ENCODE assay signal across 27 cellular contexts in the genomic region with DNA sequence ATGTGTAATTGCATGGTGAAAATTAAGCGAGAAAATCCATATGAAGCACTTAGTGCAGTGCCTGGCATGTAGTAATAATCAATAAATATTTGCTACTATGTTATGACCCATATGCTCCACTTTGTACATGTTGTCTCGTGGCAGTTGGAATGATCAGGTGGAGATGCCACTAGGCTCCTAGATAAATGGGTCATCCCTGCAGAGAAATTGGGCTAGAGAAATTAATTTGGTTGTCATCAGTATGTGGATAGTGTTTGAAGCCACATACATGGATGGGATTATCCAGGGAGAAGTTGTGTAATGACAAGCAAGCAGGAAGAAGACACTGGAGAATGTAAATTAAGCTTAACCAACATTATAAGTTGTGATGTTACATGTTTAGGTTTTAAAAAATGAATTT.
"Had no signal": no experiment of that assay in that cellular context is flagged by ENCODE, and none has a peak within 500 bp of the region (broad histone marks: within the 10 kb centered on the region; RNA-seq: fewer than 3 reads in every experiment).

No MANE protein-coding gene starts in this region.

- DNase-seq: activated effector memory CD4-positive, alpha-beta T cell treated with anti-CD3 and anti-CD28 coated beads, Interleukin-2, amount 50 U/mL, for 16 hours; activated effector memory CD4-positive, alpha-beta T cell treated with Interleukin-2 at 50 U/mL for 16 hours; activated gamma-delta T cell; activated gamma-delta T cell treated with Interleukin-2 at 50 U/mL for 16 hours; activated naive CD4-positive, alpha-beta T cell; activated naive CD4-positive, alpha-beta T cell treated with anti-CD3 and anti-CD28 coated beads for 36 hours; activated naive CD4-positive, alpha-beta T cell treated with anti-CD3 and anti-CD28 coated beads, Interleukin-2, amount 10 ng/mL, durations not matched to agents 7 days and 5 days; activated naive CD4-positive, alpha-beta T cell treated with anti-CD3 and anti-CD28 coated beads, Interleukin-2, amount 50 U/mL, for 16 hours; activated naive CD4-positive, alpha-beta T cell treated with Interleukin-2 at 50 U/mL for 16 hours; activated naive CD8-positive, alpha-beta T cell treated with anti-CD3 and anti-CD28 coated beads for 36 hours; activated naive CD8-positive, alpha-beta T cell treated with anti-CD3 and anti-CD28 coated beads, Interleukin-2, amount 10 ng/mL, durations not matched to agents 7 days and 5 days; activated naive CD8-positive, alpha-beta T cell treated with anti-CD3 and anti-CD28 coated beads, Interleukin-2, amount 50 U/mL, for 24 hours; activated T-cell treated with anti-CD3 and anti-CD28 coated beads, Interleukin-2, amount 50 U/mL, for 1 hour; activated T-cell treated with anti-CD3 and anti-CD28 coated beads, Interleukin-2, amount 50 U/mL, for 24 hours; activated T-cell treated with anti-CD3 and anti-CD28 coated beads, Interleukin-2, amount 50 U/mL, for 4 hours; activated T-cell treated with anti-CD3 and anti-CD28 coated beads, Interleukin-2, amount 50 U/mL, for 48 hours; activated T-cell treated with anti-CD3 and anti-CD28 coated beads, Interleukin-2, amount 50 U/mL, for 72 hours; adrenal gland; amniotic stem cell; amygdala; anterior cingulate cortex; aorta; body of pancreas; brain microvascular endothelial cell; central memory CD4-positive, alpha-beta T cell had no signal

- ATAC-seq: activated naive CD4-positive, alpha-beta T cell treated with anti-CD3 and anti-CD28 coated beads, Interleukin-2, amount 50 U/mL, for 72 hours; activated naive CD8-positive, alpha-beta T cell treated with anti-CD3 and anti-CD28 coated beads, Interleukin-2, amount 50 U/mL, for 24 hours; activated T-cell treated with anti-CD3 and anti-CD28 coated beads, Interleukin-2, amount 50 U/mL, for 4 hours; activated T-cell treated with anti-CD3 and anti-CD28 coated beads, Interleukin-2, amount 50 U/mL, for 72 hours; activated T-helper 17 cell treated with anti-CD3 and anti-CD28 coated beads, Interleukin-2, amount 50 U/mL, for 72 hours; body of pancreas had no signal
